ENCODE assay signal across 7 cellular contexts in genomic region chr4:21709761-21710160, GRCh38.
"Had no signal": no experiment of that assay in that cellular context is flagged by ENCODE, and none has a peak within 500 bp of the region (broad histone marks: within the 10 kb centered on the region; RNA-seq: fewer than 3 reads in every experiment).

No MANE protein-coding gene starts in this region.

- H3K9ac ChIP-seq: GM23248 had no signal

- ATAC-seq: HCT116 had no signal

- H3K4me3 Mint-ChIP-seq: H9, HFFc6 had no signal

- DNase-seq: GM23248, GOT3, H9, HCEC 1CT, HFFc6 had no signal

- H3K9me3 Mint-ChIP-seq: H9 had no signal

- H3K27ac ChIP-seq: GM23248 had no signal

- H3K4me3 ChIP-seq: GM23248, HAP-1 had no signal

- H3K27ac Mint-ChIP-seq: HFFc6 had no signal

- H3K4me1 ChIP-seq: HAP-1 had no signal

- H3K9me3 ChIP-seq: HAP-1 had no signal

- H3K36me3 ChIP-seq: HAP-1 had no signal

- H2AFZ ChIP-seq: GM23248 had no signal
